1 cellular context compared by ENCODE assay signal in the genomic region with DNA sequence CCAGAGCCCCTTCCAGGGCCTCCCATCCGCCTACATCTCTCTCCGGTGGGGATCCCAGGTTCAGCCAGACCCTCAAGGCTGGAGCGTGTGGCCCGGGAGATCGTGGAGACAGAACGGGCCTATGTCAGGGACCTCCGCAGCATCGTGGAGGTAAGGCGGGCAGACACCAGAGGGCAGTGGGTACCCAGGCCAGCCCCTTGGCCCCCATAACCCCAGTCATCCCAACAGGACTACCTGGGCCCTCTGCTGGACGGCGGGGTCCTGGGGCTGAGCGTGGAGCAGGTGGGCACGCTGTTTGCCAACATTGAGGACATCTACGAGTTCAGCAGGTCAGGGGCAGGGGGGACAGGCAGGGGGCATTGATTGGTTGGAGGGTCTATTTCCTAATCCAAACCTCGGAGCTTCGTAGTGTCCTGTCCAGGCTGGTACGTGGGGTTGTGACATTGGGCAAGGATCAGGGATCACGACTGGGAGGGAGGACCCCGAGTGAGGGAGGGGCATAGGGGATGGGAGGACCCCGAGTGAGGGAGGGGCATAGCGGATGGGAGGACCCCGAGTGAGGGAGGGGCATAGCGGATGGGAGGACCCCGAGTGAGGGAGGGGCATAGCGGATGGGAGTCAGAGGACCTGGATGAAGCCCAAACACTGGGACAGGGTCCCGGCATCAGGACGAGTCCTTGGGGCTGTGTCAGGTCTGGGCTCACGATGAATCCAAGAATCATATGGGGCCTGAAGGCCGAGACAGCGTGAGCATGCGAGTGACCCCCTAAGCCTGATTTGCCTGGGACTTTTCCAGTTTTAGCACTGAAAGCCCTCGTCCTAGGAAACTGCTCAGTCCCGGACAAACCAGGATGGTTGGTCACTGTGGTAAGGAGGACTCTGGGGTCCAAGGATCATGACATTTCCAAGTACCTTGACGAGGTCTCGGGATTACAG.
TF ChIP-seq lines count a peak whose summit lies in the region.

No MANE protein-coding gene starts in this region.

TF ChIP-seq in A549, 52 proteins besides CTCF, POLR2A, EP300 and RAD21:
- 0 out of 3 replicates have a peak, but pooled peaks have one; percentile 12 for TF ChIP-seq SMC3 (IDR thresholded peaks at IDR 0.05)
- TF ChIP-seq NR3C1 (IDR thresholded peaks at IDR 0.05): no peak
- TF ChIP-seq CHD4 (IDR thresholded peaks at IDR 0.05; ENCODE audit: borderline replicate concordance): no peak
